ENCODE assay signal across 8 cellular contexts in the genomic region with DNA sequence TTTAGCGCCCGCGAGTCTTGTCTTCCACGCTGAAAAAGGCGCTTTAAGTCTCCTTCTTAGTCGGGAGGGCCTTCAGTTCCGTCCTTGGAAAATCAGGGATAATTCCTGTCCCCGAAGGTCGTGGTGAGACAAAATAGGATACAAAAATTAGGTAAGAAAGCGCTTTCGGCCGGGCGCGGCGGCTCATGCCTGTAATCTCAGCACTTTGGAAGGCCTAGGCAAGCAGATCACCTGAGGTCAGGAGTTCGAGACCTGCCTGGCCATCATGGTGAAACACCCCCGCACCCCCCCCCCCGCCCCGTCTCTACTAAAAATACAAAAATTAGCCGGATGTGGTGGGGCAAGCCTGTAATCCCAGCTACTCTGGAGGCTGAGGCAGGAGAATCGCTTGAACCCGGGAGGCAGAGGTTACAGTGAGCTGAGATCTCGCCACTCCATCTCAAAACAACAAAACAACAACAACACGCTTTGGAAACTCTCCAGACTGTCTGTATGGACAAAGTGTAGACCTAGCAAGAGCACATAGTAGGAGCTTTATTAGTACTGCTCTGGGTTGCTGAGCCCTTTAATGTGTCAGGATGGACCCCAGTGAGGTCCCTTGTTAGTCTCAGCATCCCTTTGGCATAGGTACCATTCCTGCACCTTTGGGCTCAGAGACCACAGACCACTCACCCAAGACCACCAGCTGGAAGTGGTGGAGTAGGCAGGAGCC. TPM values are rescaled to one million over a fixed set of nuclear protein-coding genes. Genes with fewer than 3 reads are reported as not detected.
DNase-seq lines count a peak whose midpoint lies in the region; ATAC-seq, FAIRE-seq and TF ChIP-seq lines count a peak whose summit lies in the region.

No MANE protein-coding gene starts in this region.

- dilution Hi-C loops in endothelial cell of umbilical vein (cut with MboI; ENCODE audit: extremely low pct_ligation_motif_present, low sequenced_read_pairs): no loop called here

- peaks cover 10% of the 10 kb centered on the region for H3K4me1 ChIP-seq in CD4-positive, CD25-positive, alpha-beta regulatory T cell (ENCODE audit: control insufficient read depth, insufficient read depth, low read length, poor library complexity, severe bottlenecking)
- H3K4me1 ChIP-seq in OCI-LY7 (ENCODE audit: insufficient read depth, low read length, poor library complexity, severe bottlenecking) (peaks cover 5% of the 10 kb centered on the region), endothelial cell of umbilical vein (ENCODE audit: control insufficient read depth, extremely low read depth, insufficient read depth, low read length) (peaks cover 13% of the 10 kb centered on the region), neuron (ENCODE audit: insufficient read depth, low read length) (peaks cover 2% of the 10 kb centered on the region)

- no peak for FAIRE-seq in endothelial cell of umbilical vein (lab: Jason Lieb, UNC)

- no peak overlapping the region for H3K27ac ChIP-seq in CD4-positive, CD25-positive, alpha-beta regulatory T cell (ENCODE audit: insufficient read depth, low read length, poor library complexity, severe bottlenecking)
- no peak overlapping the region for H3K27ac ChIP-seq in OCI-LY7 (ENCODE audit: low read depth, low read length, poor library complexity, severe bottlenecking)
- no peak overlapping the region for H3K27ac ChIP-seq in endothelial cell of umbilical vein (ENCODE audit: insufficient read depth, low read depth, low read length)

- H3K79me2 ChIP-seq in OCI-LY7 (ENCODE audit: insufficient read depth, low read depth, low read length): no peaks in the 10 kb centered on the region
- no peaks in the 10 kb centered on the region for H3K79me2 ChIP-seq in endothelial cell of umbilical vein (ENCODE audit: control insufficient read depth, insufficient read depth, low read length)

- no peak for TF ChIP-seq CTCF in OCI-LY7 (conservative IDR thresholded peaks at IDR 0.05; ENCODE audit: low read length)
- TF ChIP-seq CTCF in endothelial cell of umbilical vein (IDR thresholded peaks at IDR 0.05; ENCODE audit: extremely low read depth in 1 of 2, insufficient read depth in 1 of 2, low read depth in 1 of 2, low read length in 2 of 2): no peak

- H3K27me3 Mint-ChIP-seq in CD4-positive, CD25-positive, alpha-beta regulatory T cell: peaks cover 73% of the 10 kb centered on the region

- H3K4me2 ChIP-seq in OCI-LY7 (ENCODE audit: low read length) (peak overlapping the region; percentile 60), endothelial cell of umbilical vein (ENCODE audit: insufficient read depth, low read length) (peak overlapping the region; percentile 87)

- H3K9me3 Mint-ChIP-seq in CD4-positive, CD25-positive, alpha-beta regulatory T cell: no peaks in the 10 kb centered on the region

- POLR2A ChIA-PET in OCI-LY7 (lab: Charles Lee): no interaction called here
- POLR2A ChIA-PET in endothelial cell of umbilical vein (lab: Charles Lee): no interaction called here

- H3K27me3 ChIP-seq in CD4-positive, CD25-positive, alpha-beta regulatory T cell (ENCODE audit: control insufficient read depth, insufficient read depth, low read length): peaks cover 11% of the 10 kb centered on the region
- peaks cover 0 to 3% of the 10 kb centered on the region in 2 experiments for H3K27me3 ChIP-seq in endothelial cell of umbilical vein (ENCODE audit: control insufficient read depth in 2 of 2, insufficient read depth in 2 of 2, low read length in 2 of 2)
- peaks cover 51% of the 10 kb centered on the region for H3K27me3 ChIP-seq in neuron (ENCODE audit: insufficient read depth, low read length)

- peaks cover 0 to 9% (median 3%) of the 10 kb centered on the region in 4 donors for H3K4me1 Mint-ChIP-seq in CD4-positive, CD25-positive, alpha-beta regulatory T cell

- H3K36me3 Mint-ChIP-seq in CD4-positive, CD25-positive, alpha-beta regulatory T cell: no peaks in the 10 kb centered on the region

- H3K9ac ChIP-seq in endothelial cell of umbilical vein (replicated peaks; ENCODE audit: extremely low read depth, insufficient read depth, low read length): peak overlapping the region; percentile 31

- peak overlapping the region in 3 of 4 donors; percentile 15 to 81 (median 66) for H3K4me3 Mint-ChIP-seq in CD4-positive, CD25-positive, alpha-beta regulatory T cell

- no peak for DNase-seq in CD4-positive, CD25-positive, alpha-beta regulatory T cell
- DNase-seq in OCI-LY7 (ENCODE audit: low spot score) (no peak), endothelial cell of umbilical vein (ENCODE audit: low read depth, low spot score) (no peak), DMS153 (lab: John Stamatoyannopoulos, UW) (no peak), NCI-H524 treated with DMSO at 0.1 percent for 48 hours (lab: John Stamatoyannopoulos, UW) (no peak), NCI-H2081 treated with DMSO at 0.1 percent for 48 hours (lab: John Stamatoyannopoulos, UW) (no peak)
- no peak for DNase-seq in central memory CD4-positive, alpha-beta T cell

- intact Hi-C loops in OCI-LY7 (cut with micrococcal nuclease; ENCODE audit: unreplicated experiment) (no loop called here), endothelial cell of umbilical vein (cut with micrococcal nuclease) (no loop called here)

- H4K20me1 ChIP-seq in OCI-LY7 (ENCODE audit: insufficient read depth, low read length) (no peaks in the 10 kb centered on the region), endothelial cell of umbilical vein (replicated peaks; ENCODE audit: control insufficient read depth, extremely low read depth, insufficient read depth, low read length) (no peaks in the 10 kb centered on the region)

- no peak for TF ChIP-seq POLR2A in endothelial cell of umbilical vein (IDR thresholded peaks at IDR 0.05; ENCODE audit: low read depth, low read length)

- H3K4me3 ChIP-seq in CD4-positive, CD25-positive, alpha-beta regulatory T cell (ENCODE audit: low read depth, low read length): no peak overlapping the region
- peak overlapping the region; percentile 60 for H3K4me3 ChIP-seq in OCI-LY7 (ENCODE audit: low read depth, low read length, poor library complexity, severe bottlenecking)
- H3K4me3 ChIP-seq in endothelial cell of umbilical vein (replicated peaks in 1 of 3; ENCODE audit: insufficient read depth in 1 of 3, low read depth in 1 of 3, low read length in 3 of 3): peak overlapping the region; percentile 43 to 62 (median 50)
- peak overlapping the region; percentile 35 for H3K4me3 ChIP-seq in neuron (ENCODE audit: low read length)

- H2AFZ ChIP-seq in OCI-LY7 (ENCODE audit: low read length): no peak overlapping the region
- peak overlapping the region; percentile 98 for H2AFZ ChIP-seq in endothelial cell of umbilical vein (ENCODE audit: low read depth, low read length)
- no peak overlapping the region for H2AFZ ChIP-seq in neuron (ENCODE audit: low read depth, low read length)

- no peak for ATAC-seq in CD4-positive, CD25-positive, alpha-beta regulatory T cell (ENCODE audit: low read depth in 2 of 2)

- no peaks in the 10 kb centered on the region for H3K9me3 ChIP-seq in CD4-positive, CD25-positive, alpha-beta regulatory T cell (ENCODE audit: control insufficient read depth in 2 of 2, low read length in 2 of 2)
- no peaks in the 10 kb centered on the region for H3K9me3 ChIP-seq in OCI-LY7 (ENCODE audit: low read length)
- no peaks in the 10 kb centered on the region for H3K9me3 ChIP-seq in endothelial cell of umbilical vein (replicated peaks; ENCODE audit: control insufficient read depth, insufficient read depth, low read length)
- no peaks in the 10 kb centered on the region for H3K9me3 ChIP-seq in neuron (ENCODE audit: low read length)

- H3K9me1 ChIP-seq in endothelial cell of umbilical vein (replicated peaks; ENCODE audit: control insufficient read depth, extremely low read depth, insufficient read depth, low read length): no peaks in the 10 kb centered on the region

- H3K36me3 ChIP-seq in CD4-positive, CD25-positive, alpha-beta regulatory T cell (ENCODE audit: control insufficient read depth, insufficient read depth, low read length): no peaks in the 10 kb centered on the region
- H3K36me3 ChIP-seq in OCI-LY7 (ENCODE audit: insufficient read depth, low read length) (no peaks in the 10 kb centered on the region), endothelial cell of umbilical vein (ENCODE audit: control insufficient read depth in 2 of 2, extremely low read depth in 1 of 2, insufficient read depth in 2 of 2, low read length in 2 of 2) (no peaks in the 10 kb centered on the region), neuron (ENCODE audit: insufficient read depth, low read length) (no peaks in the 10 kb centered on the region)

- no TSS peak for BruUV-seq in OCI-LY7 (replicated peaks; lab: Mats Ljungman, UMichigan)
- BruUV-seq in endothelial cell of umbilical vein (replicated peaks; lab: Mats Ljungman, UMichigan): no TSS peak

- no peaks in the 10 kb centered on the region for H3K9me2 ChIP-seq in OCI-LY7 (ENCODE audit: insufficient read depth, low read length)

- no peak overlapping the region for H3K27ac Mint-ChIP-seq in CD4-positive, CD25-positive, alpha-beta regulatory T cell

- CTCF ChIA-PET in OCI-LY7 (lab: Charles Lee; ENCODE audit: unreplicated experiment) (no interaction called here), endothelial cell of umbilical vein (lab: Charles Lee) (interaction anchor here (1.1 kb wide), 1 partner anchor 11 kb away, joined by 4 read pairs; no protein-coding TSS in a partner anchor)

RNA-seq across cellular contexts. Expression of gene TMEM54, which starts 0.8 kb away (rescaled TPM):
- total RNA-seq in CD4-positive, CD25-positive, alpha-beta regulatory T cell: not detected
- not detected for polyA plus RNA-seq in CD4-positive, CD25-positive, alpha-beta regulatory T cell
- total RNA-seq in OCI-LY7 (2014; rRNA removed; shearing (Covaris generic)): 2.2 and 3.1 TPM in 2 replicates
- 0.93 and 1.7 TPM in 2 replicates for total RNA-seq in OCI-LY7 (2022)
- total RNA-seq in endothelial cell of umbilical vein: 14.8 and 23.6 TPM in 2 replicates
- polyA plus RNA-seq in endothelial cell of umbilical vein: 77.2 and 89.7 TPM in 2 replicates
- 46.0 and 59.0 TPM in 2 replicates for polyA plus RNA-seq in endothelial cell of umbilical vein (2011; cell fraction: cytosol; rRNA removed)
- 13.8 and 15.0 TPM in 2 replicates for polyA plus RNA-seq in endothelial cell of umbilical vein (2011; cell fraction: nucleus; rRNA removed)
- polyA plus RNA-seq in endothelial cell of umbilical vein (2012): 69.8 and 78.5 TPM in 2 replicates
- polyA minus RNA-seq in endothelial cell of umbilical vein: 15.7 and 35.0 TPM in 2 replicates
- polyA minus RNA-seq in endothelial cell of umbilical vein (2011; cell fraction: cytosol; rRNA and poly(A)+ RNA removed): 7.7 TPM
- 3.2 and 3.3 TPM in 2 replicates for polyA minus RNA-seq in endothelial cell of umbilical vein (2011; cell fraction: nucleus; rRNA and poly(A)+ RNA removed)

RNA-seq across cellular contexts. Expression of gene HPCA, which starts 15.7 kb away (rescaled TPM):
- not detected for total RNA-seq in CD4-positive, CD25-positive, alpha-beta regulatory T cell
- polyA plus RNA-seq in CD4-positive, CD25-positive, alpha-beta regulatory T cell: not detected
- total RNA-seq in OCI-LY7 (2014; rRNA removed; shearing (Covaris generic)): 3.3 and 4.2 TPM in 2 replicates
- 0.36 and 1.2 TPM in 2 replicates for total RNA-seq in OCI-LY7 (2022)
- not detected in 2 replicates for total RNA-seq in endothelial cell of umbilical vein
- polyA plus RNA-seq in endothelial cell of umbilical vein: not detected in 2 replicates
- 0.04 TPM in 1 of 2 replicates, not detected in the other for polyA plus RNA-seq in endothelial cell of umbilical vein (2011; cell fraction: cytosol; rRNA removed)
- polyA plus RNA-seq in endothelial cell of umbilical vein (2011; cell fraction: nucleus; rRNA removed): 0.52 TPM in 1 of 2 replicates, not detected in the other
- not detected in 2 replicates for polyA plus RNA-seq in endothelial cell of umbilical vein (2012)
- polyA minus RNA-seq in endothelial cell of umbilical vein: not detected in 2 replicates
- not detected for polyA minus RNA-seq in endothelial cell of umbilical vein (2011; cell fraction: cytosol; rRNA and poly(A)+ RNA removed)
- not detected in 2 replicates for polyA minus RNA-seq in endothelial cell of umbilical vein (2011; cell fraction: nucleus; rRNA and poly(A)+ RNA removed)

RNA-seq across cellular contexts. Expression of gene FNDC5, which starts 31.3 kb away (rescaled TPM):
- not detected for total RNA-seq in CD4-positive, CD25-positive, alpha-beta regulatory T cell
- not detected for polyA plus RNA-seq in CD4-positive, CD25-positive, alpha-beta regulatory T cell
- total RNA-seq in OCI-LY7 (2014; rRNA removed; shearing (Covaris generic)): not detected in 2 replicates
- total RNA-seq in OCI-LY7 (2022): not detected in 2 replicates
- total RNA-seq in endothelial cell of umbilical vein: 0.64 TPM in 1 of 2 replicates, not detected in the other
- polyA plus RNA-seq in endothelial cell of umbilical vein: 0.14 and 0.49 TPM in 2 replicates
- 0.25 and 0.34 TPM in 2 replicates for polyA plus RNA-seq in endothelial cell of umbilical vein (2011; cell fraction: cytosol; rRNA removed)
- polyA plus RNA-seq in endothelial cell of umbilical vein (2011; cell fraction: nucleus; rRNA removed): 0.09 and 0.66 TPM in 2 replicates
- polyA plus RNA-seq in endothelial cell of umbilical vein (2012): 0.18 and 0.28 TPM in 2 replicates
- 1.1 TPM in 1 of 2 replicates, not detected in the other for polyA minus RNA-seq in endothelial cell of umbilical vein
- not detected for polyA minus RNA-seq in endothelial cell of umbilical vein (2011; cell fraction: cytosol; rRNA and poly(A)+ RNA removed)
- not detected in 2 replicates for polyA minus RNA-seq in endothelial cell of umbilical vein (2011; cell fraction: nucleus; rRNA and poly(A)+ RNA removed)
